In genomic region chr19:39413903-39414608, GRCh38 we compare ENCODE assay signal across 1 cellular context.
A peak's percentile ranks its signal among the peaks of the same experiment; 100 is the strongest.
TF ChIP-seq lines count a peak whose summit lies in the region.

No MANE protein-coding gene starts in this region.

TF ChIP-seq in HepG2, 621 proteins besides CTCF, POLR2A, EP300 and RAD21 (continued from another document):
- TF ChIP-seq TFDP1 (CRISPR knock-in tag; IDR thresholded peaks at IDR 0.05; ENCODE audit: borderline replicate concordance), result no peak
- TF ChIP-seq ATF1 (CRISPR knock-in tag; IDR thresholded peaks at IDR 0.05), result no peak
- no peak for TF ChIP-seq ZNF607 (CRISPR knock-in tag; IDR thresholded peaks at IDR 0.05; ENCODE audit: borderline replicate concordance)
- TF ChIP-seq MED8 (CRISPR knock-in tag; IDR thresholded peaks at IDR 0.05; ENCODE audit: insufficient replicate concordance), result no peak
- 0 out of 2 replicates have a peak, but pooled peaks have one; percentile 41 for TF ChIP-seq SP4 (CRISPR knock-in tag; IDR thresholded peaks at IDR 0.05)
- TF ChIP-seq HOXA3 (CRISPR knock-in tag; IDR thresholded peaks at IDR 0.05), result 0 out of 2 replicates have a peak, but pooled peaks have one; percentile 19
- no peak for TF ChIP-seq BATF2 (CRISPR knock-in tag; IDR thresholded peaks at IDR 0.05)
- TF ChIP-seq ZNF567 (CRISPR knock-in tag; IDR thresholded peaks at IDR 0.05; ENCODE audit: borderline replicate concordance), result 0 out of 2 replicates have a peak, but pooled peaks have one; percentile 75
- peak; percentile 47; the same call in 1 of the 2 replicates for TF ChIP-seq ZNF274 (CRISPR knock-in tag; IDR thresholded peaks at IDR 0.05)
- no peak for TF ChIP-seq ZNF773 (CRISPR knock-in tag; IDR thresholded peaks at IDR 0.05; ENCODE audit: borderline replicate concordance)
- no peak for TF ChIP-seq MED1 (CRISPR knock-in tag; IDR thresholded peaks at IDR 0.05)
- no peak for TF ChIP-seq JDP2 (CRISPR knock-in tag; IDR thresholded peaks at IDR 0.05; ENCODE audit: borderline replicate concordance)
- peak; percentile 45 for TF ChIP-seq STAG1 (CRISPR knock-in tag; IDR thresholded peaks at IDR 0.05)
- TF ChIP-seq ZGPAT (CRISPR knock-in tag; IDR thresholded peaks at IDR 0.05), result no peak
- 0 out of 2 replicates have a peak, but pooled peaks have one; percentile 22 for TF ChIP-seq ZBTB3 (CRISPR knock-in tag; IDR thresholded peaks at IDR 0.05; ENCODE audit: borderline replicate concordance, low read depth)
- no peak for TF ChIP-seq ZSCAN30 (CRISPR knock-in tag; IDR thresholded peaks at IDR 0.05)
- no peak for TF ChIP-seq ARNTL (CRISPR knock-in tag; IDR thresholded peaks at IDR 0.05)
